ENCODE assay signal across 13 cellular contexts in genomic region chr9:134639994-134640393, GRCh38. TPM values are rescaled to one million over a fixed set of nuclear protein-coding genes. Genes with fewer than 3 reads are reported as not detected.
"Had no signal": no experiment of that assay in that cellular context is flagged by ENCODE, and none has a peak within 500 bp of the region (broad histone marks: within the 10 kb centered on the region; RNA-seq: fewer than 3 reads in every experiment).

No MANE protein-coding gene starts in this region.

- H3K36me3 ChIP-seq: colonic mucosa, lower lobe of right lung, pancreas, stomach, vagina had no signal

- H3K36me3 Mint-ChIP-seq: immature natural killer cell; natural killer cell treated with Interleukin-12 subunit alpha and Interleukin-12 subunit beta and Interleukin-15 and Interleukin-18, amount 100 ng/mL, for 72 hours had no signal

- H3K27ac ChIP-seq: colonic mucosa, epithelial cell of prostate, pancreas had no signal

- H3K27me3 ChIP-seq: pancreas, vagina had no signal

- H3K4me3 ChIP-seq: colonic mucosa, lower lobe of right lung, pancreas, stomach, vagina had no signal

- ATAC-seq: activated CD8-positive, alpha-beta T cell treated with anti-CD3 and anti-CD28 coated beads for 36 hours; activated T-cell treated with anti-CD3 and anti-CD28 coated beads, Interleukin-2, amount 50 U/mL, for 72 hours; lower lobe of right lung; natural killer cell treated with Interleukin-12 subunit alpha and Interleukin-12 subunit beta and Interleukin-15 and Interleukin-18, amount 100 ng/mL, for 72 hours; pancreas had no signal

- H3K9me3 Mint-ChIP-seq: activated CD8-positive, alpha-beta T cell treated with anti-CD3 and anti-CD28 coated beads for 36 hours; activated T-cell treated with anti-CD3 and anti-CD28 coated beads, Interleukin-2, amount 50 U/mL, for 72 hours; immature natural killer cell; natural killer cell treated with Interleukin-12 subunit alpha and Interleukin-12 subunit beta and Interleukin-15 and Interleukin-18, amount 100 ng/mL, for 72 hours had no signal

- H3K9me3 ChIP-seq: colonic mucosa, lower lobe of right lung, pancreas, stomach, vagina had no signal

- H3K4me3 Mint-ChIP-seq: activated CD8-positive, alpha-beta T cell treated with anti-CD3 and anti-CD28 coated beads for 36 hours; natural killer cell treated with Interleukin-12 subunit alpha and Interleukin-12 subunit beta and Interleukin-15 and Interleukin-18, amount 100 ng/mL, for 72 hours had no signal

- H3K27ac Mint-ChIP-seq: activated CD8-positive, alpha-beta T cell treated with anti-CD3 and anti-CD28 coated beads for 36 hours; activated T-cell treated with anti-CD3 and anti-CD28 coated beads, Interleukin-2, amount 50 U/mL, for 72 hours; immature natural killer cell; natural killer cell treated with Interleukin-12 subunit alpha and Interleukin-12 subunit beta and Interleukin-15 and Interleukin-18, amount 100 ng/mL, for 72 hours had no signal

- H3K4me1 ChIP-seq: colonic mucosa, pancreas had no signal

- DNase-seq: activated CD8-positive, alpha-beta memory T cell treated with anti-CD3 and anti-CD28 coated beads, Interleukin-2, amount 50 U/mL, for 4 hours; activated CD8-positive, alpha-beta T cell treated with anti-CD3 and anti-CD28 coated beads for 36 hours; activated T-cell treated with anti-CD3 and anti-CD28 coated beads, Interleukin-2, amount 50 U/mL, for 72 hours; colonic mucosa; effector CD4-positive, alpha-beta T cell; immature natural killer cell; lower lobe of right lung; pancreas; stimulated activated CD4-positive, alpha-beta T cell treated with anti-CD3 and anti-CD28 coated beads, Interleukin-4, amount 100 ng/mL, for 4 hours; stomach had no signal

RNA-seq across cellular contexts. Expression of gene COL5A1, which starts 1.6 kb away (rescaled TPM):
- total RNA-seq: natural killer cell treated with Interleukin-12 subunit alpha and Interleukin-12 subunit beta and Interleukin-15 and Interleukin-18, amount 100 ng/mL, for 72 hours had no signal
- polyA plus RNA-seq: immature natural killer cell had no signal
